ENCODE assay signal across 15 cellular contexts in genomic region chr18:46401486-46402115, GRCh38.
A peak's percentile ranks its signal among the peaks of the same experiment; 100 is the strongest.
DNase-seq lines count a peak whose midpoint lies in the region; TF ChIP-seq lines count a peak whose summit lies in the region.
"Had no signal": no experiment of that assay in that cellular context is flagged by ENCODE, and none has a peak within 500 bp of the region (broad histone marks: within the 10 kb centered on the region; RNA-seq: fewer than 3 reads in every experiment).

No MANE protein-coding gene starts in this region.

- no peaks in the 10 kb centered on the region for H3K36me3 Mint-ChIP-seq in activated CD4-positive, alpha-beta memory T cell treated with anti-CD3 and anti-CD28 coated beads, Interleukin-2, amount 10 ng/mL, durations not matched to agents 7 days and 5 days (ENCODE audit: low read depth)

- peaks cover 17% of the 10 kb centered on the region for H3K4me1 Mint-ChIP-seq in activated CD4-positive, alpha-beta memory T cell treated with anti-CD3 and anti-CD28 coated beads, Interleukin-2, amount 10 ng/mL, durations not matched to agents 7 days and 5 days

- no peak overlapping the region for H3K4me3 ChIP-seq in fibroblast of villous mesenchyme (ENCODE audit: low read depth, low read length)
- H3K4me3 ChIP-seq: BLaER1 treated with 17β-estradiol and CSF1 and Interleukin-3, amounts not matched to agents 10 nM and 100 nM had no signal

- H3K27ac Mint-ChIP-seq in activated CD4-positive, alpha-beta memory T cell treated with anti-CD3 and anti-CD28 coated beads, Interleukin-2, amount 10 ng/mL, durations not matched to agents 7 days and 5 days = no peak overlapping the region

- no peak for TF ChIP-seq CTCF in fibroblast of villous mesenchyme (IDR thresholded peaks at IDR 0.05; ENCODE audit: insufficient read depth, low read depth, low read length)

- H3K9me3 Mint-ChIP-seq in activated CD4-positive, alpha-beta memory T cell treated with anti-CD3 and anti-CD28 coated beads, Interleukin-2, amount 10 ng/mL, durations not matched to agents 7 days and 5 days = peaks cover 2% of the 10 kb centered on the region

- peak in 2 of 3 experiments; percentile 55 to 68 for DNase-seq in NCI-H1417 (lab: John Stamatoyannopoulos, UW)
- DNase-seq in NCI-H1417 treated with DMSO at 0.1 percent for 48 hours (lab: John Stamatoyannopoulos, UW) = no peak
- peak; percentile 72 for DNase-seq in NCI-H146 (lab: John Stamatoyannopoulos, UW)
- peak; percentile 18 for DNase-seq in NCI-H69 (lab: John Stamatoyannopoulos, UW)
- DNase-seq in fibroblast of villous mesenchyme (ENCODE audit: low read depth) = peak; percentile 16
- DNase-seq in activated CD4-positive, alpha-beta memory T cell treated with anti-CD3 and anti-CD28 coated beads, Interleukin-2, amount 10 ng/mL, durations not matched to agents 7 days and 5 days = no peak
- DNase-seq in NCI-H524 treated with DMSO at 0.1 percent for 48 hours (lab: John Stamatoyannopoulos, UW) = no peak
- no peak for DNase-seq in DMS 273 (lab: John Stamatoyannopoulos, UW; ENCODE audit: unreplicated experiment)
- DNase-seq: 8988T, GOT3, NCI-H1694, NCI-H226, PC-3, SK-N-SH had no signal

- H3K4me3 Mint-ChIP-seq in activated CD4-positive, alpha-beta memory T cell treated with anti-CD3 and anti-CD28 coated beads, Interleukin-2, amount 10 ng/mL, durations not matched to agents 7 days and 5 days = no peak overlapping the region

- POLR2A ChIA-PET in activated CD4-positive, alpha-beta memory T cell treated with anti-CD3 and anti-CD28 coated beads, Interleukin-2, amount 10 ng/mL, durations not matched to agents 7 days and 5 days (lab: Charles Lee) = no interaction called here

- H3K27me3 Mint-ChIP-seq in activated CD4-positive, alpha-beta memory T cell treated with anti-CD3 and anti-CD28 coated beads, Interleukin-2, amount 10 ng/mL, durations not matched to agents 7 days and 5 days = peaks cover 5% of the 10 kb centered on the region

- CTCF ChIA-PET in activated CD4-positive, alpha-beta memory T cell treated with anti-CD3 and anti-CD28 coated beads, Interleukin-2, amount 10 ng/mL, durations not matched to agents 7 days and 5 days (lab: Charles Lee) = interaction anchor here (1.6 kb wide), 1 partner anchor 120 kb away, joined by 5 read pairs; no protein-coding TSS in a partner anchor

Comparison
In these comparisons a context has a peak if more than half of its experiments do, and no peak if none do; other contexts are left out.
1. DNase-seq: peak in NCI-H1417 (2 of 3), NCI-H146 (single experiment), NCI-H69 (single experiment) and fibroblast of villous mesenchyme (single experiment); none in NCI-H1417 treated with DMSO at 0.1 percent for 48 hours (single experiment), activated CD4-positive, alpha-beta memory T cell treated with anti-CD3 and anti-CD28 coated beads, Interleukin-2, amount 10 ng/mL, durations not matched to agents 7 days and 5 days (single experiment), NCI-H524 treated with DMSO at 0.1 percent for 48 hours (single experiment) and DMS 273 (single experiment).